In genomic region chr11:125944350-125945010, GRCh38 we compare ENCODE assay signal across 27 cellular contexts. TPM values are rescaled to one million over a fixed set of nuclear protein-coding genes. Genes with fewer than 3 reads are reported as not detected.
"Had no signal": no experiment of that assay in that cellular context is flagged by ENCODE, and none has a peak within 500 bp of the region (broad histone marks: within the 10 kb centered on the region; RNA-seq: fewer than 3 reads in every experiment).

No MANE protein-coding gene starts in this region.

- H3K27ac Mint-ChIP-seq: activated naive CD4-positive, alpha-beta T cell treated with anti-CD3 and anti-CD28 coated beads, Interleukin-2, amount 50 U/mL, for 24 hours; activated naive CD8-positive, alpha-beta T cell treated with anti-CD3 and anti-CD28 coated beads, Interleukin-2, amount 50 U/mL, for 24 hours; activated T-helper 17 cell treated with anti-CD3 and anti-CD28 coated beads, Interleukin-2, amount 50 U/mL, for 72 hours; endodermal cell; natural killer cell treated with Interleukin-12 subunit alpha and Interleukin-12 subunit beta and Interleukin-15 and Interleukin-18, amount 100 ng/mL, for 72 hours had no signal

- DNase-seq: activated CD4-positive, alpha-beta T cell treated with anti-CD3 and anti-CD28 coated beads for 4 hours; activated CD4-positive, alpha-beta T cell treated with anti-CD3 and anti-CD28 coated beads, Interleukin-2, amount 50 U/mL, for 4 hours; activated naive CD8-positive, alpha-beta T cell treated with anti-CD3 and anti-CD28 coated beads, Interleukin-2, amount 50 U/mL, for 24 hours; activated T-cell treated with anti-CD3 and anti-CD28 coated beads, Interleukin-2, amount 50 U/mL, for 4 hours; amygdala; endodermal cell; esophagus squamous epithelium; foreskin melanocyte; heart right ventricle; left ventricle myocardium superior; mucosa of descending colon; psoas muscle; spleen; stimulated activated naive CD4-positive, alpha-beta T cell treated with Interleukin-2 at 50 U/mL for 16 hours; trophoblast cell had no signal

- H3K27me3 Mint-ChIP-seq: activated naive CD4-positive, alpha-beta T cell treated with anti-CD3 and anti-CD28 coated beads, Interleukin-2, amount 50 U/mL, for 24 hours; activated naive CD8-positive, alpha-beta T cell treated with anti-CD3 and anti-CD28 coated beads, Interleukin-2, amount 50 U/mL, for 24 hours had no signal

- H3K36me3 Mint-ChIP-seq: activated naive CD4-positive, alpha-beta T cell treated with anti-CD3 and anti-CD28 coated beads, Interleukin-2, amount 50 U/mL, for 24 hours; natural killer cell treated with Interleukin-12 subunit alpha and Interleukin-12 subunit beta and Interleukin-15 and Interleukin-18, amount 100 ng/mL, for 72 hours had no signal

- H3K27ac ChIP-seq: esophagus squamous epithelium, heart right ventricle, parathyroid adenoma, psoas muscle, spleen, thoracic aorta had no signal

- H3K9me3 ChIP-seq: esophagus squamous epithelium, heart right ventricle, mucosa of descending colon, psoas muscle, spleen, thoracic aorta had no signal

- H3K36me3 ChIP-seq: esophagus squamous epithelium, heart right ventricle, spleen, thoracic aorta had no signal

- H3K4me1 ChIP-seq: parathyroid adenoma, psoas muscle, spleen had no signal

- H3K4me3 Mint-ChIP-seq: activated naive CD4-positive, alpha-beta T cell treated with anti-CD3 and anti-CD28 coated beads, Interleukin-2, amount 50 U/mL, for 24 hours; activated naive CD8-positive, alpha-beta T cell treated with anti-CD3 and anti-CD28 coated beads, Interleukin-2, amount 50 U/mL, for 24 hours; activated T-cell treated with anti-CD3 and anti-CD28 coated beads, Interleukin-2, amount 50 U/mL, for 4 hours; activated T-helper 17 cell treated with anti-CD3 and anti-CD28 coated beads, Interleukin-2, amount 50 U/mL, for 72 hours; endodermal cell; natural killer cell treated with Interleukin-12 subunit alpha and Interleukin-12 subunit beta and Interleukin-15 and Interleukin-18, amount 100 ng/mL, for 72 hours had no signal

- ATAC-seq: activated naive CD8-positive, alpha-beta T cell treated with anti-CD3 and anti-CD28 coated beads, Interleukin-2, amount 50 U/mL, for 24 hours; activated T-cell treated with anti-CD3 and anti-CD28 coated beads, Interleukin-2, amount 50 U/mL, for 4 hours; activated T-helper 17 cell treated with anti-CD3 and anti-CD28 coated beads, Interleukin-2, amount 50 U/mL, for 72 hours; heart right ventricle; left ventricle myocardium superior; mucosa of descending colon; natural killer cell treated with Interleukin-12 subunit alpha and Interleukin-12 subunit beta and Interleukin-15 and Interleukin-18, amount 100 ng/mL, for 72 hours; psoas muscle had no signal

- H3K4me3 ChIP-seq: esophagus squamous epithelium, heart right ventricle, mucosa of descending colon, psoas muscle, spleen, thoracic aorta had no signal

- H3K4me1 Mint-ChIP-seq: activated naive CD8-positive, alpha-beta T cell treated with anti-CD3 and anti-CD28 coated beads, Interleukin-2, amount 50 U/mL, for 24 hours; activated T-helper 17 cell treated with anti-CD3 and anti-CD28 coated beads, Interleukin-2, amount 50 U/mL, for 72 hours had no signal

- H3K9me3 Mint-ChIP-seq: activated naive CD4-positive, alpha-beta T cell treated with anti-CD3 and anti-CD28 coated beads, Interleukin-2, amount 50 U/mL, for 24 hours; activated naive CD8-positive, alpha-beta T cell treated with anti-CD3 and anti-CD28 coated beads, Interleukin-2, amount 50 U/mL, for 24 hours; activated T-cell treated with anti-CD3 and anti-CD28 coated beads, Interleukin-2, amount 50 U/mL, for 4 hours; activated T-helper 17 cell treated with anti-CD3 and anti-CD28 coated beads, Interleukin-2, amount 50 U/mL, for 72 hours; endodermal cell; natural killer cell treated with Interleukin-12 subunit alpha and Interleukin-12 subunit beta and Interleukin-15 and Interleukin-18, amount 100 ng/mL, for 72 hours had no signal

RNA-seq across cellular contexts. Expression of gene VSIG10L2, which starts 1.4 kb away (rescaled TPM):
- total RNA-seq: activated T-cell treated with anti-CD3 and anti-CD28 coated beads, Interleukin-2, amount 50 U/mL, for 4 hours; activated T-helper 17 cell treated with anti-CD3 and anti-CD28 coated beads, Interleukin-2, amount 50 U/mL, for 72 hours; chondrocyte; endodermal cell; glomerular endothelial cell; kidney epithelial cell; left ventricle myocardium superior; lung microvascular endothelial cell; mesenteric fat pad; myocyte; natural killer cell treated with Interleukin-12 subunit alpha and Interleukin-12 subunit beta and Interleukin-15 and Interleukin-18, amount 100 ng/mL, for 72 hours; psoas muscle; T-helper 1 cell treated with Interleukin-12 subunit alpha and Interleukin-12 subunit beta and Interleukin-4 antibody, amounts not matched to agents 30 ng/mL and 1 ng/mL, for 36 hours; thoracic aorta had no signal

RNA-seq across cellular contexts. Expression of gene DDX25, which starts 40.2 kb away (rescaled TPM):
- total RNA-seq: activated T-cell treated with anti-CD3 and anti-CD28 coated beads, Interleukin-2, amount 50 U/mL, for 4 hours; chondrocyte; glomerular endothelial cell; heart right ventricle; left ventricle myocardium superior; mesenteric fat pad; myocyte; natural killer cell treated with Interleukin-12 subunit alpha and Interleukin-12 subunit beta and Interleukin-15 and Interleukin-18, amount 100 ng/mL, for 72 hours; psoas muscle; T-helper 1 cell treated with Interleukin-12 subunit alpha and Interleukin-12 subunit beta and Interleukin-4 antibody, amounts not matched to agents 30 ng/mL and 1 ng/mL, for 36 hours; thoracic aorta had no signal
